25 cellular contexts compared by ENCODE assay signal in genomic region chr22:19134874-19135273, GRCh38. TPM values are rescaled to one million over a fixed set of nuclear protein-coding genes. Genes with fewer than 3 reads are reported as not detected.
DNase-seq lines count a peak whose midpoint lies in the region; ATAC-seq, FAIRE-seq and TF ChIP-seq lines count a peak whose summit lies in the region.
"Had no signal": no experiment of that assay in that cellular context is flagged by ENCODE, and none has a peak within 500 bp of the region (broad histone marks: within the 10 kb centered on the region; RNA-seq: fewer than 3 reads in every experiment).

No MANE protein-coding gene starts in this region.

- CTCF ChIA-PET in HepG2 (lab: Yijun Ruan, JAX; ENCODE audit: low intra/inter-chr PET ratio, low total read pairs): no interaction called here

- ATAC-seq in HepG2: no peak
- no peak for ATAC-seq in right lobe of liver
- ATAC-seq in central memory CD8-positive, alpha-beta T cell (replicated peaks; ENCODE audit: extremely low read depth, poor library complexity, severe bottlenecking): no peak
- no peak for ATAC-seq in stimulated activated effector memory CD8-positive, alpha-beta T cell treated with anti-CD3 and anti-CD28 coated beads, Interleukin-12 subunit alpha, Interleukin-12 subunit beta, amount 100 ng/mL, for 72 hours

- H3K27ac ChIP-seq in HepG2 (ENCODE audit: extremely low read length, insufficient read depth, low read length): no peak overlapping the region
- H3K27ac ChIP-seq in right lobe of liver: no peak overlapping the region
- H3K27ac ChIP-seq: C4-2B, GM23248, HL-60 had no signal

- H3K9me3 ChIP-seq in HepG2 (ENCODE audit: low read length): no peaks in the 10 kb centered on the region
- H3K9me3 ChIP-seq in right lobe of liver: no peaks in the 10 kb centered on the region
- H3K9me3 ChIP-seq: Caco-2 had no signal

- peaks cover 6% of the 10 kb centered on the region for H3K4me1 Mint-ChIP-seq in central memory CD8-positive, alpha-beta T cell
- peaks cover 6% of the 10 kb centered on the region for H3K4me1 Mint-ChIP-seq in stimulated activated effector memory CD8-positive, alpha-beta T cell treated with anti-CD3 and anti-CD28 coated beads, Interleukin-12 subunit alpha, Interleukin-12 subunit beta, amount 100 ng/mL, for 72 hours

- WGBS in HepG2 (ENCODE audit: low lambda C conversion rate): 100% methylated on average over 12 of the region's 18 CpGs
- WGBS in right lobe of liver (ENCODE audit: insufficient coverage, low coverage, low lambda C conversion rate, missing lambda C conversion rate): 96% methylated on average over 3 of the region's 18 CpGs

- H3K9ac ChIP-seq in HepG2 (ENCODE audit: insufficient read depth, low read depth, low read length): no peak overlapping the region
- H3K9ac ChIP-seq: GM23248 had no signal

- H3K79me2 ChIP-seq in HepG2 (ENCODE audit: insufficient read depth, low read length): no peaks in the 10 kb centered on the region

- FAIRE-seq in HepG2 (lab: Jason Lieb, UNC): no peak
- FAIRE-seq: A204.1, D721Med, GM12892, GM18507, H54 had no signal

- no peak for TF ChIP-seq RAD21 in HepG2 (CRISPR knock-in tag; IDR thresholded peaks at IDR 0.05)

- DNase-seq in HepG2 (ENCODE audit: low spot score): no peak
- DNase-seq in right lobe of liver: no peak
- no peak for DNase-seq in central memory CD8-positive, alpha-beta T cell (ENCODE audit: low spot score in 2 of 2)
- no peak for DNase-seq in stimulated activated effector memory CD8-positive, alpha-beta T cell treated with anti-CD3 and anti-CD28 coated beads, Interleukin-12 subunit alpha, Interleukin-12 subunit beta, amount 100 ng/mL, for 72 hours (ENCODE audit: low spot score in 2 of 2)
- no peak for DNase-seq in AG08395 (ENCODE audit: low spot score)
- DNase-seq: ACHN; AML-193; Caco-2; CD4-positive, alpha-beta T cell; DMS79; GDM1; GM23248; HCEC 1CT; IMR-90; KG1 had no signal

- TF ChIP-seq CTCF in HepG2 (CRISPR knock-in tag; IDR thresholded peaks at IDR 0.05) (no peak), right lobe of liver (IDR thresholded peaks at IDR 0.05) (no peak)

- intact Hi-C loops in HepG2 (cut with micrococcal nuclease; ENCODE audit: unreplicated experiment) (no loop called here), right lobe of liver (cut with DNase I) (no loop called here)

- H3K4me1 ChIP-seq in HepG2 (ENCODE audit: insufficient read depth, low read length) (no peaks in the 10 kb centered on the region), right lobe of liver (no peaks in the 10 kb centered on the region)
- H3K4me1 ChIP-seq: Caco-2 had no signal

- no peak overlapping the region for H2AFZ ChIP-seq in HepG2 (ENCODE audit: low read length)
- H2AFZ ChIP-seq: GM23248 had no signal

- TF ChIP-seq POLR2A in HepG2 (IDR thresholded peaks at IDR 0.05; ENCODE audit: insufficient read depth in 1 of 2, low read depth in 2 of 2, low read length in 2 of 2): no peak
- no peak for TF ChIP-seq POLR2A in right lobe of liver (IDR thresholded peaks at IDR 0.05)

- POLR2A ChIA-PET in HepG2 (lab: Yijun Ruan, JAX): interaction anchor here (1.3 kb wide), 1 partner anchor 13 kb away, joined by 3 read pairs; the partner anchor contains the start of gene DGCR2

- in situ Hi-C loops in HepG2 (cut with HindIII; ENCODE audit: extremely low pct_ligation_motif_present, low pct_unique_long_range_greater_than_20kb): no loop called here

- H3K4me3 Mint-ChIP-seq in central memory CD8-positive, alpha-beta T cell: peak overlapping the region; percentile 11
- no peak overlapping the region for H3K4me3 Mint-ChIP-seq in stimulated activated effector memory CD8-positive, alpha-beta T cell treated with anti-CD3 and anti-CD28 coated beads, Interleukin-12 subunit alpha, Interleukin-12 subunit beta, amount 100 ng/mL, for 72 hours
- H3K4me3 Mint-ChIP-seq: CD4-positive, alpha-beta T cell had no signal

- no peak for TF ChIP-seq EP300 in HepG2 (IDR thresholded peaks at IDR 0.05; ENCODE audit: low read depth in 2 of 2, low read length in 2 of 2)
- TF ChIP-seq EP300 in HepG2 (CRISPR knock-in tag; IDR thresholded peaks at IDR 0.05; ENCODE audit: borderline replicate concordance): no peak

- BruUV-seq in HepG2 (replicated peaks; lab: Mats Ljungman, UMichigan): no TSS peak

- peaks cover 23% of the 10 kb centered on the region for H3K36me3 Mint-ChIP-seq in central memory CD8-positive, alpha-beta T cell (ENCODE audit: insufficient read depth)
- H3K36me3 Mint-ChIP-seq in stimulated activated effector memory CD8-positive, alpha-beta T cell treated with anti-CD3 and anti-CD28 coated beads, Interleukin-12 subunit alpha, Interleukin-12 subunit beta, amount 100 ng/mL, for 72 hours: peaks cover 62% of the 10 kb centered on the region

- H3K27me3 ChIP-seq in HepG2 (ENCODE audit: control insufficient read depth in 1 of 2, insufficient read depth in 2 of 2, low read length in 2 of 2) (no peaks in the 10 kb centered on the region), right lobe of liver (no peaks in the 10 kb centered on the region)

- H3K27ac Mint-ChIP-seq in central memory CD8-positive, alpha-beta T cell (ENCODE audit: low read depth): no peak overlapping the region
- H3K27ac Mint-ChIP-seq in stimulated activated effector memory CD8-positive, alpha-beta T cell treated with anti-CD3 and anti-CD28 coated beads, Interleukin-12 subunit alpha, Interleukin-12 subunit beta, amount 100 ng/mL, for 72 hours: peak overlapping the region; percentile 20
- H3K27ac Mint-ChIP-seq: CD4-positive, alpha-beta T cell had no signal

- no peak overlapping the region for H3K4me2 ChIP-seq in HepG2 (ENCODE audit: low read depth, low read length)

- no peaks in the 10 kb centered on the region for H4K20me1 ChIP-seq in HepG2 (ENCODE audit: insufficient read depth, low read length)

- H3K4me3 ChIP-seq in HepG2 (replicated peaks in 1 of 3; ENCODE audit: insufficient read depth in 1 of 3, low read depth in 2 of 3, low read length in 3 of 3) (no peak overlapping the region), right lobe of liver (no peak overlapping the region)
- H3K4me3 ChIP-seq: GM23248 had no signal

- no peaks in the 10 kb centered on the region for H3K9me3 Mint-ChIP-seq in central memory CD8-positive, alpha-beta T cell
- no peaks in the 10 kb centered on the region for H3K9me3 Mint-ChIP-seq in stimulated activated effector memory CD8-positive, alpha-beta T cell treated with anti-CD3 and anti-CD28 coated beads, Interleukin-12 subunit alpha, Interleukin-12 subunit beta, amount 100 ng/mL, for 72 hours
- H3K9me3 Mint-ChIP-seq: CD4-positive, alpha-beta T cell had no signal

- H3K27me3 Mint-ChIP-seq in central memory CD8-positive, alpha-beta T cell: no peaks in the 10 kb centered on the region
- H3K27me3 Mint-ChIP-seq: CD4-positive, alpha-beta T cell had no signal

- H3K36me3 ChIP-seq in HepG2 (replicated peaks in 1 of 2; ENCODE audit: control insufficient read depth in 1 of 2, insufficient read depth in 2 of 2, low read length in 2 of 2) (peaks cover 20 to 56% of the 10 kb centered on the region in 2 experiments; a peak in 4 of 5 replicates), right lobe of liver (peaks cover 0 to 31% (median 15%) of the 10 kb centered on the region in 4 donors)

RNA-seq across cellular contexts. Expression of gene TSSK2, which starts 3.8 kb away (rescaled TPM):
- total RNA-seq in HepG2 (2016; rRNA removed; fragmentation: Illumina TruSeq; extraction: Trizol) (not detected in 2 replicates), right lobe of liver (not detected)
- total RNA-seq in HepG2 (2016; cell fraction: cytosol; rRNA removed; fragmentation: Illumina TruSeq; extraction: Trizol; ENCODE audit: low read depth): not detected in 2 replicates
- total RNA-seq in HepG2 (2016; cell fraction: insoluble cytoplasmic fraction; rRNA removed; fragmentation: Illumina TruSeq; extraction: Trizol): not detected in 2 replicates
- total RNA-seq in HepG2 (2016; cell fraction: membrane; rRNA removed; fragmentation: Illumina TruSeq; extraction: Trizol): not detected in 2 replicates
- not detected in 2 replicates for total RNA-seq in HepG2 (2016; cell fraction: nucleus; rRNA removed; fragmentation: Illumina TruSeq; extraction: Trizol)
- polyA plus RNA-seq in HepG2 (2011; rRNA removed): not detected in 2 replicates
- polyA plus RNA-seq in HepG2 (2011; cell fraction: cytosol; rRNA removed): not detected in 2 replicates
- polyA plus RNA-seq in HepG2 (2011; cell fraction: nucleus; rRNA removed): not detected in 2 replicates
- polyA plus RNA-seq in HepG2 (2012): not detected in 2 replicates
- polyA plus RNA-seq in HepG2 (2016; cell fraction: cytosol; fragmentation: Illumina TruSeq; extraction: Trizol; ENCODE audit: low read depth): not detected in 2 replicates
- not detected in 2 replicates for polyA plus RNA-seq in HepG2 (2016; cell fraction: insoluble cytoplasmic fraction; fragmentation: Illumina TruSeq; extraction: Trizol; ENCODE audit: low read depth)
- not detected in 2 replicates for polyA plus RNA-seq in HepG2 (2016; cell fraction: membrane; fragmentation: Illumina TruSeq; extraction: Trizol; ENCODE audit: low read depth)
- polyA plus RNA-seq in HepG2 (2016; cell fraction: nucleus; fragmentation: Illumina TruSeq; extraction: Trizol; ENCODE audit: insufficient read depth, low read depth): not detected in 2 replicates
- polyA minus RNA-seq in HepG2 (2011; rRNA and poly(A)+ RNA removed; ENCODE audit: low replicate concordance): not detected in 2 replicates
- not detected in 2 replicates for polyA minus RNA-seq in HepG2 (2011; cell fraction: cytosol; rRNA and poly(A)+ RNA removed)
- not detected in 2 replicates for polyA minus RNA-seq in HepG2 (2011; cell fraction: nucleus; rRNA and poly(A)+ RNA removed)
- total RNA-seq: Caco-2, Daoy, GM23248, HT1080, IMR-90 had no signal
- polyA plus RNA-seq: BJ, GM23248, IMR-90 had no signal

RNA-seq across cellular contexts. Expression of gene ESS2, which starts 9.6 kb away (rescaled TPM):
- 7.6 and 8.9 TPM in 2 replicates for total RNA-seq in HepG2 (2016; rRNA removed; fragmentation: Illumina TruSeq; extraction: Trizol)
- total RNA-seq in HepG2 (2016; cell fraction: cytosol; rRNA removed; fragmentation: Illumina TruSeq; extraction: Trizol; ENCODE audit: low read depth): 1.4 and 1.9 TPM in 2 replicates
- 7.9 and 8.1 TPM in 2 replicates for total RNA-seq in HepG2 (2016; cell fraction: insoluble cytoplasmic fraction; rRNA removed; fragmentation: Illumina TruSeq; extraction: Trizol)
- total RNA-seq in HepG2 (2016; cell fraction: membrane; rRNA removed; fragmentation: Illumina TruSeq; extraction: Trizol): 4.1 and 4.3 TPM in 2 replicates
- total RNA-seq in HepG2 (2016; cell fraction: nucleus; rRNA removed; fragmentation: Illumina TruSeq; extraction: Trizol): 4.9 and 6.3 TPM in 2 replicates
- polyA plus RNA-seq in HepG2 (2011; rRNA removed): 7.7 and 9.4 TPM in 2 replicates
- 6.7 and 9.6 TPM in 2 replicates for polyA plus RNA-seq in HepG2 (2011; cell fraction: cytosol; rRNA removed)
- polyA plus RNA-seq in HepG2 (2011; cell fraction: nucleus; rRNA removed): 18.1 and 19.0 TPM in 2 replicates
- 6.1 and 7.0 TPM in 2 replicates for polyA plus RNA-seq in HepG2 (2012)
- 2.1 and 2.6 TPM in 2 replicates for polyA plus RNA-seq in HepG2 (2016; cell fraction: cytosol; fragmentation: Illumina TruSeq; extraction: Trizol; ENCODE audit: low read depth)
- polyA plus RNA-seq in HepG2 (2016; cell fraction: insoluble cytoplasmic fraction; fragmentation: Illumina TruSeq; extraction: Trizol; ENCODE audit: low read depth): 9.6 and 10.8 TPM in 2 replicates
- polyA plus RNA-seq in HepG2 (2016; cell fraction: membrane; fragmentation: Illumina TruSeq; extraction: Trizol; ENCODE audit: low read depth): 3.7 and 3.8 TPM in 2 replicates
- 17.9 and 18.0 TPM in 2 replicates for polyA plus RNA-seq in HepG2 (2016; cell fraction: nucleus; fragmentation: Illumina TruSeq; extraction: Trizol; ENCODE audit: insufficient read depth, low read depth)
- polyA minus RNA-seq in HepG2 (2011; rRNA and poly(A)+ RNA removed; ENCODE audit: low replicate concordance): 5.0 and 5.6 TPM in 2 replicates
- polyA minus RNA-seq in HepG2 (2011; cell fraction: cytosol; rRNA and poly(A)+ RNA removed): 3.7 and 4.4 TPM in 2 replicates
- 4.8 and 6.2 TPM in 2 replicates for polyA minus RNA-seq in HepG2 (2011; cell fraction: nucleus; rRNA and poly(A)+ RNA removed)
- 1 to 10 TPM; 4.8 to 9.2 (median 5.4) TPM for total RNA-seq in right lobe of liver

RNA-seq across cellular contexts. Expression of gene DGCR2, which starts 12.7 kb away (rescaled TPM):
- total RNA-seq in HepG2 (2016; rRNA removed; fragmentation: Illumina TruSeq; extraction: Trizol) (13.1 and 35.3 TPM in 2 replicates), right lobe of liver (10 to 100 TPM; 19.8 to 31.7 (median 24.7) TPM)
- 3.2 and 3.3 TPM in 2 replicates for total RNA-seq in HepG2 (2016; cell fraction: cytosol; rRNA removed; fragmentation: Illumina TruSeq; extraction: Trizol; ENCODE audit: low read depth)
- 11.4 and 34.3 TPM in 2 replicates for total RNA-seq in HepG2 (2016; cell fraction: insoluble cytoplasmic fraction; rRNA removed; fragmentation: Illumina TruSeq; extraction: Trizol)
- total RNA-seq in HepG2 (2016; cell fraction: membrane; rRNA removed; fragmentation: Illumina TruSeq; extraction: Trizol): 7.2 and 7.5 TPM in 2 replicates
- total RNA-seq in HepG2 (2016; cell fraction: nucleus; rRNA removed; fragmentation: Illumina TruSeq; extraction: Trizol): 34.8 and 37.6 TPM in 2 replicates
- polyA plus RNA-seq in HepG2 (2011; rRNA removed): 23.1 and 27.6 TPM in 2 replicates
- polyA plus RNA-seq in HepG2 (2011; cell fraction: cytosol; rRNA removed): 25.5 and 27.7 TPM in 2 replicates
- polyA plus RNA-seq in HepG2 (2011; cell fraction: nucleus; rRNA removed): 29.9 and 34.4 TPM in 2 replicates
- 25.6 and 27.4 TPM in 2 replicates for polyA plus RNA-seq in HepG2 (2012)
- 1.5 TPM in 2 replicates for polyA plus RNA-seq in HepG2 (2016; cell fraction: cytosol; fragmentation: Illumina TruSeq; extraction: Trizol; ENCODE audit: low read depth)
- 10.5 and 13.9 TPM in 2 replicates for polyA plus RNA-seq in HepG2 (2016; cell fraction: insoluble cytoplasmic fraction; fragmentation: Illumina TruSeq; extraction: Trizol; ENCODE audit: low read depth)
- 3.2 and 3.5 TPM in 2 replicates for polyA plus RNA-seq in HepG2 (2016; cell fraction: membrane; fragmentation: Illumina TruSeq; extraction: Trizol; ENCODE audit: low read depth)
- 46.9 and 47.1 TPM in 2 replicates for polyA plus RNA-seq in HepG2 (2016; cell fraction: nucleus; fragmentation: Illumina TruSeq; extraction: Trizol; ENCODE audit: insufficient read depth, low read depth)
- polyA minus RNA-seq in HepG2 (2011; rRNA and poly(A)+ RNA removed; ENCODE audit: low replicate concordance): 21.9 and 57.1 TPM in 2 replicates
- 20.8 and 23.5 TPM in 2 replicates for polyA minus RNA-seq in HepG2 (2011; cell fraction: cytosol; rRNA and poly(A)+ RNA removed)
- 18.0 and 21.3 TPM in 2 replicates for polyA minus RNA-seq in HepG2 (2011; cell fraction: nucleus; rRNA and poly(A)+ RNA removed)

RNA-seq across cellular contexts. Expression of gene GSC2, which starts 15.2 kb away (rescaled TPM):
- total RNA-seq in HepG2 (2016; rRNA removed; fragmentation: Illumina TruSeq; extraction: Trizol) (not detected in 2 replicates), right lobe of liver (not detected)
- total RNA-seq in HepG2 (2016; cell fraction: cytosol; rRNA removed; fragmentation: Illumina TruSeq; extraction: Trizol; ENCODE audit: low read depth): not detected in 2 replicates
- total RNA-seq in HepG2 (2016; cell fraction: insoluble cytoplasmic fraction; rRNA removed; fragmentation: Illumina TruSeq; extraction: Trizol): not detected in 2 replicates
- total RNA-seq in HepG2 (2016; cell fraction: membrane; rRNA removed; fragmentation: Illumina TruSeq; extraction: Trizol): not detected in 2 replicates
- total RNA-seq in HepG2 (2016; cell fraction: nucleus; rRNA removed; fragmentation: Illumina TruSeq; extraction: Trizol): not detected in 2 replicates
- not detected in 2 replicates for polyA plus RNA-seq in HepG2 (2011; rRNA removed)
- not detected in 2 replicates for polyA plus RNA-seq in HepG2 (2011; cell fraction: cytosol; rRNA removed)
- polyA plus RNA-seq in HepG2 (2011; cell fraction: nucleus; rRNA removed): not detected in 2 replicates
- not detected in 2 replicates for polyA plus RNA-seq in HepG2 (2012)
- polyA plus RNA-seq in HepG2 (2016; cell fraction: cytosol; fragmentation: Illumina TruSeq; extraction: Trizol; ENCODE audit: low read depth): not detected in 2 replicates
- not detected in 2 replicates for polyA plus RNA-seq in HepG2 (2016; cell fraction: insoluble cytoplasmic fraction; fragmentation: Illumina TruSeq; extraction: Trizol; ENCODE audit: low read depth)
- polyA plus RNA-seq in HepG2 (2016; cell fraction: membrane; fragmentation: Illumina TruSeq; extraction: Trizol; ENCODE audit: low read depth): not detected in 2 replicates
- polyA plus RNA-seq in HepG2 (2016; cell fraction: nucleus; fragmentation: Illumina TruSeq; extraction: Trizol; ENCODE audit: insufficient read depth, low read depth): not detected in 2 replicates
- not detected in 2 replicates for polyA minus RNA-seq in HepG2 (2011; rRNA and poly(A)+ RNA removed; ENCODE audit: low replicate concordance)
- not detected in 2 replicates for polyA minus RNA-seq in HepG2 (2011; cell fraction: cytosol; rRNA and poly(A)+ RNA removed)
- not detected in 2 replicates for polyA minus RNA-seq in HepG2 (2011; cell fraction: nucleus; rRNA and poly(A)+ RNA removed)
- total RNA-seq: Caco-2; CD4-positive, alpha-beta T cell; Daoy; GM23248; HT1080; IMR-90 had no signal
- polyA plus RNA-seq: BJ, GM23248, IMR-90 had no signal

RNA-seq across cellular contexts. Expression of gene SLC25A1, which starts 43.7 kb away (rescaled TPM):
- total RNA-seq in HepG2 (2016; rRNA removed; fragmentation: Illumina TruSeq; extraction: Trizol) (118 and 161 TPM in 2 replicates), right lobe of liver (100 to 1,000 TPM in 4 of 6 experiments, 10 to 100 TPM in 2; 80.2 to 128 (median 114) TPM)
- 121 and 136 TPM in 2 replicates for total RNA-seq in HepG2 (2016; cell fraction: cytosol; rRNA removed; fragmentation: Illumina TruSeq; extraction: Trizol; ENCODE audit: low read depth)
- total RNA-seq in HepG2 (2016; cell fraction: insoluble cytoplasmic fraction; rRNA removed; fragmentation: Illumina TruSeq; extraction: Trizol): 107 and 161 TPM in 2 replicates
- total RNA-seq in HepG2 (2016; cell fraction: membrane; rRNA removed; fragmentation: Illumina TruSeq; extraction: Trizol): 173 and 190 TPM in 2 replicates
- 74.9 and 92.0 TPM in 2 replicates for total RNA-seq in HepG2 (2016; cell fraction: nucleus; rRNA removed; fragmentation: Illumina TruSeq; extraction: Trizol)
- polyA plus RNA-seq in HepG2 (2011; rRNA removed): 49.4 and 57.3 TPM in 2 replicates
- polyA plus RNA-seq in HepG2 (2011; cell fraction: cytosol; rRNA removed): 57.0 and 78.3 TPM in 2 replicates
- 92.6 and 99.0 TPM in 2 replicates for polyA plus RNA-seq in HepG2 (2011; cell fraction: nucleus; rRNA removed)
- 71.1 and 74.4 TPM in 2 replicates for polyA plus RNA-seq in HepG2 (2012)
- 165 and 180 TPM in 2 replicates for polyA plus RNA-seq in HepG2 (2016; cell fraction: cytosol; fragmentation: Illumina TruSeq; extraction: Trizol; ENCODE audit: low read depth)
- polyA plus RNA-seq in HepG2 (2016; cell fraction: insoluble cytoplasmic fraction; fragmentation: Illumina TruSeq; extraction: Trizol; ENCODE audit: low read depth): 116 and 155 TPM in 2 replicates
- polyA plus RNA-seq in HepG2 (2016; cell fraction: membrane; fragmentation: Illumina TruSeq; extraction: Trizol; ENCODE audit: low read depth): 187 and 190 TPM in 2 replicates
- 160 and 164 TPM in 2 replicates for polyA plus RNA-seq in HepG2 (2016; cell fraction: nucleus; fragmentation: Illumina TruSeq; extraction: Trizol; ENCODE audit: insufficient read depth, low read depth)
- 31.1 and 76.9 TPM in 2 replicates for polyA minus RNA-seq in HepG2 (2011; rRNA and poly(A)+ RNA removed; ENCODE audit: low replicate concordance)
- polyA minus RNA-seq in HepG2 (2011; cell fraction: cytosol; rRNA and poly(A)+ RNA removed): 45.0 and 48.0 TPM in 2 replicates
- 13.5 and 13.8 TPM in 2 replicates for polyA minus RNA-seq in HepG2 (2011; cell fraction: nucleus; rRNA and poly(A)+ RNA removed)
